Comparison of ENCODE assay signal across 19 cellular contexts in genomic region chr6:54043360-54043759, GRCh38.
DNase-seq lines count a peak whose midpoint lies in the region; ATAC-seq and TF ChIP-seq lines count a peak whose summit lies in the region.
"Had no signal": no experiment of that assay in that cellular context is flagged by ENCODE, and none has a peak within 500 bp of the region (broad histone marks: within the 10 kb centered on the region; RNA-seq: fewer than 3 reads in every experiment).

No MANE protein-coding gene starts in this region.

- no peak for TF ChIP-seq POLR2A in gastrocnemius medialis (IDR thresholded peaks at IDR 0.05)

- no peak for TF ChIP-seq CTCF in right atrium auricular region (IDR thresholded peaks at IDR 0.05)
- TF ChIP-seq CTCF in dorsolateral prefrontal cortex (IDR thresholded peaks at IDR 0.05 in 54 of 56, conservative IDR thresholded peaks at IDR 0.05 in 2 of 56; ENCODE audit: low read depth in 1 of 56, partially characterized antibody in 56 of 56) = no peak
- no peak for TF ChIP-seq CTCF in gastrocnemius medialis (IDR thresholded peaks at IDR 0.05 in 4 of 5, conservative IDR thresholded peaks at IDR 0.05 in 1 of 5)
- TF ChIP-seq CTCF in colonic mucosa (IDR thresholded peaks at IDR 0.05) = no peak

- H3K36me3 ChIP-seq in right atrium auricular region (no peaks in the 10 kb centered on the region), gastrocnemius medialis (no peaks in the 10 kb centered on the region), colonic mucosa (no peaks in the 10 kb centered on the region)
- H3K36me3 ChIP-seq: BLaER1 had no signal

- no peak overlapping the region for H3K9ac ChIP-seq in colonic mucosa (ENCODE audit: low read depth in 2 of 2, low read length in 2 of 2)
- H3K9ac ChIP-seq: BLaER1 had no signal

- H3K4me1 ChIP-seq in right atrium auricular region (peaks cover 0 to 13% of the 10 kb centered on the region in 2 donors), gastrocnemius medialis (peaks cover 65 to 70% of the 10 kb centered on the region in 2 donors), colonic mucosa (no peaks in the 10 kb centered on the region)
- H3K4me1 ChIP-seq: A549, BLaER1 had no signal

- in situ Hi-C loops in gastrocnemius medialis (cut with MboI; ENCODE audit: low sequenced_read_pairs in 4 of 4) = no loop called here

- H3K4me3 ChIP-seq in right atrium auricular region (no peak overlapping the region), dorsolateral prefrontal cortex (no peak overlapping the region), gastrocnemius medialis (peak overlapping the region in 1 of 4 donors; percentile 14), colonic mucosa (no peak overlapping the region)
- H3K4me3 ChIP-seq: A549, BLaER1, GM23338 had no signal

- H3K27ac ChIP-seq in right atrium auricular region (peak overlapping the region in 1 of 2 donors; percentile 21), dorsolateral prefrontal cortex (peak overlapping the region in 34 of 59 donors; percentile 1 to 76 (median 54)), gastrocnemius medialis (peak overlapping the region; percentile 30 to 94 (median 88)), colonic mucosa (no peak overlapping the region)
- H3K27ac ChIP-seq: 22Rv1, A549, BLaER1, HL-60 had no signal

- intact Hi-C loops in Right ventricle myocardium superior (cut with DNase I) (no loop called here), dorsolateral prefrontal cortex (cut with DNase I) (no loop called here), gastrocnemius medialis (cut with DNase I; ENCODE audit: low total_unique reads) (no loop called here), colonic mucosa (cut with DNase I) (no loop called here)

- DNase-seq in Right ventricle myocardium superior = no peak
- no peak for DNase-seq in right atrium auricular region (ENCODE audit: low spot score)
- DNase-seq in dorsolateral prefrontal cortex = peak in 2 of 10 donors; percentile 29 to 34
- DNase-seq in occipital lobe (lab: John Stamatoyannopoulos, UW) = peak; percentile 19
- no peak for DNase-seq in gastrocnemius medialis
- DNase-seq in stimulated activated CD4-positive, alpha-beta T cell treated with anti-CD3 and anti-CD28 coated beads, Interleukin-4, amount 100 ng/mL, for 4 hours = no peak
- DNase-seq in colonic mucosa = no peak
- DNase-seq: AML-193; CD4-positive, alpha-beta memory T cell; DMS153; DMS79; GDM1; HCEC 1CT had no signal

- peak; percentile 45 for ATAC-seq in Right ventricle myocardium superior (ENCODE audit: poor library complexity)
- no peak for ATAC-seq in gastrocnemius medialis
- ATAC-seq in GM18517 (IDR thresholded peaks at IDR 0.05; ENCODE audit: unreplicated experiment) = no peak
- ATAC-seq: A549, GM23338 had no signal

- H3K9me3 ChIP-seq in right atrium auricular region = no peaks in the 10 kb centered on the region
- no peaks in the 10 kb centered on the region for H3K9me3 ChIP-seq in gastrocnemius medialis
- no peaks in the 10 kb centered on the region for H3K9me3 ChIP-seq in colonic mucosa
- H3K9me3 ChIP-seq: A549, BLaER1 had no signal

- H3K27me3 ChIP-seq in right atrium auricular region = no peaks in the 10 kb centered on the region
- H3K27me3 ChIP-seq in dorsolateral prefrontal cortex = peaks cover 0 to 5% (median 0%) of the 10 kb centered on the region in 45 donors
- no peaks in the 10 kb centered on the region for H3K27me3 ChIP-seq in gastrocnemius medialis
- no peaks in the 10 kb centered on the region for H3K27me3 ChIP-seq in colonic mucosa
- H3K27me3 ChIP-seq: BLaER1 had no signal
